11 cellular contexts compared by ENCODE assay signal in genomic region chr15:74845208-74845568, GRCh38. TPM values are rescaled to one million over a fixed set of nuclear protein-coding genes. Genes with fewer than 3 reads are reported as not detected.
DNase-seq lines count a peak whose midpoint lies in the region; ATAC-seq, FAIRE-seq and TF ChIP-seq lines count a peak whose summit lies in the region.
"Had no signal": no experiment of that assay in that cellular context is flagged by ENCODE, and none has a peak within 500 bp of the region (broad histone marks: within the 10 kb centered on the region; RNA-seq: fewer than 3 reads in every experiment).

No MANE protein-coding gene starts in this region.

- no peaks in the 10 kb centered on the region for H3K9me3 Mint-ChIP-seq in IgD-negative memory B cell
- H3K9me3 Mint-ChIP-seq in dendritic cell treated with granulocyte-macrophage colony-stimulating factor and Interleukin-4, amounts not matched to agents 40 ng/mL and 50 ng/mL, for 4 days = no peaks in the 10 kb centered on the region

- H3K4me1 Mint-ChIP-seq in IgD-negative memory B cell = peaks cover 21 to 31% (median 28%) of the 10 kb centered on the region in 3 donors
- H3K4me1 Mint-ChIP-seq in dendritic cell treated with granulocyte-macrophage colony-stimulating factor and Interleukin-4, amounts not matched to agents 40 ng/mL and 50 ng/mL, for 4 days (ENCODE audit: low read depth) = peaks cover 42% of the 10 kb centered on the region

- H3K4me3 Mint-ChIP-seq in IgD-negative memory B cell = peak overlapping the region; percentile 49 to 82 (median 56)
- H3K4me3 Mint-ChIP-seq in dendritic cell treated with granulocyte-macrophage colony-stimulating factor and Interleukin-4, amounts not matched to agents 40 ng/mL and 50 ng/mL, for 4 days = no peak overlapping the region

- FAIRE-seq in HTR-8/SVneo (lab: Jason Lieb, UNC) = no peak
- FAIRE-seq: GM18507 had no signal

- H3K27me3 Mint-ChIP-seq in IgD-negative memory B cell = no peaks in the 10 kb centered on the region
- H3K27me3 Mint-ChIP-seq in dendritic cell treated with granulocyte-macrophage colony-stimulating factor and Interleukin-4, amounts not matched to agents 40 ng/mL and 50 ng/mL, for 4 days = no peaks in the 10 kb centered on the region

- DNase-seq in activated CD4-positive, alpha-beta T cell treated with anti-CD3 and anti-CD28 coated beads, Interleukin-2, amount 50 U/mL, for 48 hours = peak; percentile 65 to 72
- peak; percentile 39 for DNase-seq in stimulated activated CD4-positive, alpha-beta T cell treated with anti-CD3 and anti-CD28 coated beads, Interleukin-4, amount 100 ng/mL, for 48 hours (ENCODE audit: low read depth in 2 of 2)
- no peak for DNase-seq in HTR-8/SVneo (ENCODE audit: insufficient read length, low spot score)
- DNase-seq in COLO668 (lab: John Stamatoyannopoulos, UW; ENCODE audit: unreplicated experiment) = no peak
- DNase-seq in coronary artery (ENCODE audit: low spot score) = no peak
- DNase-seq: BE2C had no signal

- H3K27ac Mint-ChIP-seq in IgD-negative memory B cell = peak overlapping the region; percentile 78 to 97 (median 95)
- H3K27ac Mint-ChIP-seq in dendritic cell treated with granulocyte-macrophage colony-stimulating factor and Interleukin-4, amounts not matched to agents 40 ng/mL and 50 ng/mL, for 4 days = peak overlapping the region; percentile 83

- peaks cover 2% of the 10 kb centered on the region for H3K36me3 Mint-ChIP-seq in IgD-negative memory B cell
- peaks cover 87% of the 10 kb centered on the region for H3K36me3 Mint-ChIP-seq in dendritic cell treated with granulocyte-macrophage colony-stimulating factor and Interleukin-4, amounts not matched to agents 40 ng/mL and 50 ng/mL, for 4 days (ENCODE audit: low read depth)

- intact Hi-C loops in dendritic cell treated with granulocyte-macrophage colony-stimulating factor and Interleukin-4, amounts not matched to agents 40 ng/mL and 50 ng/mL, for 4 days (cut with micrococcal nuclease) = no loop called here

- H3K27ac ChIP-seq in coronary artery = no peak overlapping the region

- H3K4me3 ChIP-seq in coronary artery = no peak overlapping the region

- TF ChIP-seq CTCF in coronary artery (IDR thresholded peaks at IDR 0.05) = no peak

- ATAC-seq in HG03520 (IDR thresholded peaks at IDR 0.05; ENCODE audit: unreplicated experiment) = no peak

RNA-seq across cellular contexts. Expression of gene ULK3, which starts 2.2 kb away (rescaled TPM):
- 25.2 TPM for polyA plus RNA-seq in IgD-negative memory B cell

RNA-seq across cellular contexts. Expression of gene CPLX3, which starts 18.8 kb away (rescaled TPM):
- not detected for polyA plus RNA-seq in IgD-negative memory B cell
- polyA plus RNA-seq: liver had no signal

RNA-seq across cellular contexts. Expression of gene SCAMP2, which starts 28.0 kb away (rescaled TPM):
- polyA plus RNA-seq in IgD-negative memory B cell = 157 TPM

RNA-seq across cellular contexts. Expression of gene LMAN1L, which starts 32.6 kb away (rescaled TPM):
- not detected for polyA plus RNA-seq in IgD-negative memory B cell
- polyA plus RNA-seq: liver had no signal

RNA-seq across cellular contexts. Expression of gene MPI, which starts 44.7 kb away (rescaled TPM):
- polyA plus RNA-seq in IgD-negative memory B cell = 43.0 TPM

Comparison
In these comparisons a context has a peak if more than half of its experiments do, and no peak if none do; other contexts are left out.
1. DNase-seq: peak in activated CD4-positive, alpha-beta T cell treated with anti-CD3 and anti-CD28 coated beads, Interleukin-2, amount 50 U/mL, for 48 hours (2 of 2) and stimulated activated CD4-positive, alpha-beta T cell treated with anti-CD3 and anti-CD28 coated beads, Interleukin-4, amount 100 ng/mL, for 48 hours (2 of 2); none in HTR-8/SVneo (single experiment), COLO668 (single experiment) and coronary artery (single experiment).